In genomic region chr11:116812109-116812508, GRCh38 we compare ENCODE assay signal across 34 cellular contexts. TPM values are rescaled to one million over a fixed set of nuclear protein-coding genes. Genes with fewer than 3 reads are reported as not detected.
"Had no signal": no experiment of that assay in that cellular context is flagged by ENCODE, and none has a peak within 500 bp of the region (broad histone marks: within the 10 kb centered on the region; RNA-seq: fewer than 3 reads in every experiment).

No MANE protein-coding gene starts in this region.

- H3K27me3 ChIP-seq: ascending aorta, cardiac muscle cell, MG63, SJCRH30 had no signal

- DNase-seq: activated CD4-positive, alpha-beta T cell treated with anti-CD3 and anti-CD28 coated beads for 36 hours; activated CD4-positive, alpha-beta T cell treated with anti-CD3 and anti-CD28 coated beads, Interleukin-2, amount 10 ng/mL, durations not matched to agents 7 days and 5 days; activated CD4-positive, alpha-beta T cell treated with anti-CD3 and anti-CD28 coated beads, Interleukin-2, amount 50 U/mL, for 48 hours; activated CD8-positive, alpha-beta T cell treated with anti-CD3 and anti-CD28 coated beads, Interleukin-2, amount 10 ng/mL, durations not matched to agents 7 days and 5 days; activated gamma-delta T cell; activated naive CD4-positive, alpha-beta T cell treated with Interleukin-2 at 50 U/mL for 16 hours; activated naive CD8-positive, alpha-beta T cell treated with anti-CD3 and anti-CD28 coated beads, Interleukin-2, amount 10 ng/mL, durations not matched to agents 7 days and 5 days; activated T-cell treated with anti-CD3 and anti-CD28 coated beads, Interleukin-2, amount 50 U/mL, for 24 hours; amygdala; Kasumi-1; KG1; MG63; NCI-H1048; NCI-H1105 treated with DMSO at 0.1 percent for 48 hours; NCI-H1436; NCI-H1694; NCI-H1930; NCI-H345; NCI-H524 treated with DMSO at 0.1 percent for 48 hours; OCI-M1; SHP77; SJCRH30; T1000 had no signal

- H3K9me3 Mint-ChIP-seq: activated CD4-positive, alpha-beta T cell treated with anti-CD3 and anti-CD28 coated beads, Interleukin-2, amount 10 ng/mL, durations not matched to agents 7 days and 5 days; activated naive CD4-positive, alpha-beta T cell treated with anti-CD3 and anti-CD28 coated beads, Interleukin-2, amount 50 U/mL, for 24 hours; activated naive CD8-positive, alpha-beta T cell treated with anti-CD3 and anti-CD28 coated beads, Interleukin-2, amount 10 ng/mL, durations not matched to agents 7 days and 5 days; activated T-cell treated with anti-CD3 and anti-CD28 coated beads, Interleukin-2, amount 50 U/mL, for 24 hours; activated T-helper 2 cell treated with anti-CD3 and anti-CD28 coated beads, Interferon-gamma antibody, Interleukin-2, Interleukin-4, amounts not matched to agents 10 μg/mL and 5 μg/mL and 100 μg/mL, durations not matched to agents 14 hours and 24 hours and 36 hours; central memory CD8-positive, alpha-beta T cell had no signal

- H3K4me3 ChIP-seq: ascending aorta, cardiac muscle cell, MG63, SJCRH30, SK-N-MC had no signal

- H3K27me3 Mint-ChIP-seq: activated CD4-positive, alpha-beta T cell treated with anti-CD3 and anti-CD28 coated beads for 36 hours; activated naive CD4-positive, alpha-beta T cell treated with anti-CD3 and anti-CD28 coated beads, Interleukin-2, amount 50 U/mL, for 24 hours; activated T-cell treated with anti-CD3 and anti-CD28 coated beads, Interleukin-2, amount 50 U/mL, for 24 hours; central memory CD8-positive, alpha-beta T cell had no signal

- H3K36me3 Mint-ChIP-seq: activated naive CD4-positive, alpha-beta T cell treated with anti-CD3 and anti-CD28 coated beads, Interleukin-2, amount 50 U/mL, for 24 hours; activated naive CD8-positive, alpha-beta T cell treated with anti-CD3 and anti-CD28 coated beads, Interleukin-2, amount 10 ng/mL, durations not matched to agents 7 days and 5 days had no signal

- H3K4me1 ChIP-seq: ascending aorta, SJCRH30 had no signal

- ATAC-seq: activated CD4-positive, alpha-beta T cell treated with anti-CD3 and anti-CD28 coated beads for 36 hours; activated CD4-positive, CD25-positive, alpha-beta regulatory T cell treated with anti-CD3 and anti-CD28 coated beads, Interleukin-2, amount 50 U/mL, for 24 hours; activated CD8-positive, alpha-beta T cell treated with anti-CD3 and anti-CD28 coated beads, Interleukin-2, amount 10 ng/mL, durations not matched to agents 7 days and 5 days had no signal

- H3K9me3 ChIP-seq: ascending aorta, MG63, SJCRH30 had no signal

- H3K4me3 Mint-ChIP-seq: activated CD4-positive, alpha-beta T cell treated with anti-CD3 and anti-CD28 coated beads for 36 hours; activated CD4-positive, alpha-beta T cell treated with anti-CD3 and anti-CD28 coated beads, Interleukin-2, amount 10 ng/mL, durations not matched to agents 7 days and 5 days; activated CD8-positive, alpha-beta T cell treated with anti-CD3 and anti-CD28 coated beads, Interleukin-2, amount 10 ng/mL, durations not matched to agents 7 days and 5 days; activated naive CD4-positive, alpha-beta T cell treated with anti-CD3 and anti-CD28 coated beads, Interleukin-2, amount 50 U/mL, for 24 hours; activated naive CD8-positive, alpha-beta T cell treated with anti-CD3 and anti-CD28 coated beads, Interleukin-2, amount 10 ng/mL, durations not matched to agents 7 days and 5 days; activated T-cell treated with anti-CD3 and anti-CD28 coated beads, Interleukin-2, amount 50 U/mL, for 24 hours; central memory CD8-positive, alpha-beta T cell had no signal

- H3K4me1 Mint-ChIP-seq: activated CD4-positive, alpha-beta T cell treated with anti-CD3 and anti-CD28 coated beads for 36 hours; activated CD4-positive, alpha-beta T cell treated with anti-CD3 and anti-CD28 coated beads, Interleukin-2, amount 10 ng/mL, durations not matched to agents 7 days and 5 days; activated naive CD4-positive, alpha-beta T cell treated with anti-CD3 and anti-CD28 coated beads, Interleukin-2, amount 50 U/mL, for 24 hours; activated naive CD8-positive, alpha-beta T cell treated with anti-CD3 and anti-CD28 coated beads, Interleukin-2, amount 10 ng/mL, durations not matched to agents 7 days and 5 days had no signal

- H3K27ac ChIP-seq: cardiac muscle cell, SJCRH30, SK-N-MC had no signal

- H3K36me3 ChIP-seq: ascending aorta, cardiac muscle cell, MG63, SJCRH30 had no signal

- H3K27ac Mint-ChIP-seq: activated CD4-positive, alpha-beta T cell treated with anti-CD3 and anti-CD28 coated beads for 36 hours; activated CD4-positive, alpha-beta T cell treated with anti-CD3 and anti-CD28 coated beads, Interleukin-2, amount 10 ng/mL, durations not matched to agents 7 days and 5 days; activated CD8-positive, alpha-beta T cell treated with anti-CD3 and anti-CD28 coated beads, Interleukin-2, amount 10 ng/mL, durations not matched to agents 7 days and 5 days; activated naive CD4-positive, alpha-beta T cell treated with anti-CD3 and anti-CD28 coated beads, Interleukin-2, amount 50 U/mL, for 24 hours; activated naive CD8-positive, alpha-beta T cell treated with anti-CD3 and anti-CD28 coated beads, Interleukin-2, amount 10 ng/mL, durations not matched to agents 7 days and 5 days; activated T-cell treated with anti-CD3 and anti-CD28 coated beads, Interleukin-2, amount 50 U/mL, for 24 hours; activated T-helper 2 cell treated with anti-CD3 and anti-CD28 coated beads, Interferon-gamma antibody, Interleukin-2, Interleukin-4, amounts not matched to agents 10 μg/mL and 5 μg/mL and 100 μg/mL, durations not matched to agents 14 hours and 24 hours and 36 hours had no signal

RNA-seq across cellular contexts. Expression of gene APOA4, which starts 11.0 kb away (rescaled TPM):
- total RNA-seq: activated CD4-positive, alpha-beta T cell treated with anti-CD3 and anti-CD28 coated beads for 36 hours; activated CD4-positive, alpha-beta T cell treated with anti-CD3 and anti-CD28 coated beads, Interleukin-2, amount 10 ng/mL, durations not matched to agents 7 days and 5 days; activated CD8-positive, alpha-beta T cell treated with anti-CD3 and anti-CD28 coated beads, Interleukin-2, amount 10 ng/mL, durations not matched to agents 7 days and 5 days; activated naive CD8-positive, alpha-beta T cell treated with anti-CD3 and anti-CD28 coated beads, Interleukin-2, amount 10 ng/mL, durations not matched to agents 7 days and 5 days; activated T-helper 2 cell treated with anti-CD3 and anti-CD28 coated beads, Interferon-gamma antibody, Interleukin-2, Interleukin-4, amounts not matched to agents 10 μg/mL and 5 μg/mL and 100 μg/mL, durations not matched to agents 14 hours and 24 hours and 36 hours; NCI-H460; RPMI7951; SJCRH30; T-helper 1 cell treated with Interleukin-12 subunit alpha and Interleukin-12 subunit beta and Interleukin-4 antibody, amounts not matched to agents 30 ng/mL and 1 ng/mL, for 36 hours; T-helper 2 cell treated with Interferon-gamma antibody and Interleukin-4, amounts not matched to agents 100 ng/mL and 5 ng/mL, for 36 hours had no signal

RNA-seq across cellular contexts. Expression of gene APOC3, which starts 17.6 kb away (rescaled TPM):
- total RNA-seq: activated CD4-positive, alpha-beta T cell treated with anti-CD3 and anti-CD28 coated beads for 36 hours; activated CD4-positive, alpha-beta T cell treated with anti-CD3 and anti-CD28 coated beads, Interleukin-2, amount 10 ng/mL, durations not matched to agents 7 days and 5 days; activated CD8-positive, alpha-beta T cell treated with anti-CD3 and anti-CD28 coated beads, Interleukin-2, amount 10 ng/mL, durations not matched to agents 7 days and 5 days; activated naive CD8-positive, alpha-beta T cell treated with anti-CD3 and anti-CD28 coated beads, Interleukin-2, amount 10 ng/mL, durations not matched to agents 7 days and 5 days; activated T-helper 2 cell treated with anti-CD3 and anti-CD28 coated beads, Interferon-gamma antibody, Interleukin-2, Interleukin-4, amounts not matched to agents 10 μg/mL and 5 μg/mL and 100 μg/mL, durations not matched to agents 14 hours and 24 hours and 36 hours; NCI-H460; RPMI7951; SJCRH30; T-helper 1 cell treated with Interleukin-12 subunit alpha and Interleukin-12 subunit beta and Interleukin-4 antibody, amounts not matched to agents 30 ng/mL and 1 ng/mL, for 36 hours; T-helper 2 cell treated with Interferon-gamma antibody and Interleukin-4, amounts not matched to agents 100 ng/mL and 5 ng/mL, for 36 hours had no signal

RNA-seq across cellular contexts. Expression of gene APOA5, which starts 20.4 kb away (rescaled TPM):
- total RNA-seq: activated CD4-positive, alpha-beta T cell treated with anti-CD3 and anti-CD28 coated beads for 36 hours; activated CD4-positive, alpha-beta T cell treated with anti-CD3 and anti-CD28 coated beads, Interleukin-2, amount 10 ng/mL, durations not matched to agents 7 days and 5 days; activated CD8-positive, alpha-beta T cell treated with anti-CD3 and anti-CD28 coated beads, Interleukin-2, amount 10 ng/mL, durations not matched to agents 7 days and 5 days; activated naive CD8-positive, alpha-beta T cell treated with anti-CD3 and anti-CD28 coated beads, Interleukin-2, amount 10 ng/mL, durations not matched to agents 7 days and 5 days; activated T-helper 2 cell treated with anti-CD3 and anti-CD28 coated beads, Interferon-gamma antibody, Interleukin-2, Interleukin-4, amounts not matched to agents 10 μg/mL and 5 μg/mL and 100 μg/mL, durations not matched to agents 14 hours and 24 hours and 36 hours; ascending aorta; cardiac muscle cell; NCI-H460; RPMI7951; SJCRH30; T-helper 1 cell treated with Interleukin-12 subunit alpha and Interleukin-12 subunit beta and Interleukin-4 antibody, amounts not matched to agents 30 ng/mL and 1 ng/mL, for 36 hours; T-helper 2 cell treated with Interferon-gamma antibody and Interleukin-4, amounts not matched to agents 100 ng/mL and 5 ng/mL, for 36 hours had no signal
- polyA plus RNA-seq: cardiac muscle cell had no signal

RNA-seq across cellular contexts. Expression of gene APOA1, which starts 25.3 kb away (rescaled TPM):
- total RNA-seq: activated CD4-positive, alpha-beta T cell treated with anti-CD3 and anti-CD28 coated beads for 36 hours; activated CD8-positive, alpha-beta T cell treated with anti-CD3 and anti-CD28 coated beads, Interleukin-2, amount 10 ng/mL, durations not matched to agents 7 days and 5 days; activated T-helper 2 cell treated with anti-CD3 and anti-CD28 coated beads, Interferon-gamma antibody, Interleukin-2, Interleukin-4, amounts not matched to agents 10 μg/mL and 5 μg/mL and 100 μg/mL, durations not matched to agents 14 hours and 24 hours and 36 hours; NCI-H460; SJCRH30 had no signal
